In genomic region chr3:146065573-146066006, GRCh38 we compare ENCODE assay signal across 8 cellular contexts.
A peak's percentile ranks its signal among the peaks of the same experiment; 100 is the strongest.
DNase-seq lines count a peak whose midpoint lies in the region; ATAC-seq and TF ChIP-seq lines count a peak whose summit lies in the region.

No MANE protein-coding gene starts in this region.

- TF ChIP-seq CTCF in left ventricle myocardium inferior (IDR thresholded peaks at IDR 0.05; ENCODE audit: borderline replicate concordance) (peak; percentile 82), activated B cell treated with CpG ODN at 0.5 μM for 24 hours (IDR thresholded peaks at IDR 0.05) (peak; percentile 91), vagina (IDR thresholded peaks at IDR 0.05) (peak; percentile 47 to 75 (median 47))

- H3K9me3 Mint-ChIP-seq in activated B cell treated with CpG ODN at 0.5 μM for 24 hours, result no peaks in the 10 kb centered on the region
- no peaks in the 10 kb centered on the region for H3K9me3 Mint-ChIP-seq in activated CD4-positive, alpha-beta memory T cell treated with anti-CD3 and anti-CD28 coated beads for 36 hours

- no peak overlapping the region for H3K4me3 ChIP-seq in left ventricle myocardium inferior
- no peak overlapping the region for H3K4me3 ChIP-seq in vagina

- no peak overlapping the region for H3K4me3 Mint-ChIP-seq in activated B cell treated with CpG ODN at 0.5 μM for 24 hours
- H3K4me3 Mint-ChIP-seq in activated CD4-positive, alpha-beta memory T cell treated with anti-CD3 and anti-CD28 coated beads for 36 hours, result no peak overlapping the region

- H3K9me3 ChIP-seq in left ventricle myocardium inferior (replicated peaks) (no peaks in the 10 kb centered on the region), vagina (no peaks in the 10 kb centered on the region)

- POLR2A ChIA-PET in activated B cell treated with CpG ODN at 0.5 μM for 24 hours (lab: Charles Lee), result no interaction called here
- POLR2A ChIA-PET in activated CD4-positive, alpha-beta memory T cell treated with anti-CD3 and anti-CD28 coated beads for 36 hours (lab: Charles Lee), result no interaction called here

- intact Hi-C loops in left ventricle myocardium inferior (cut with micrococcal nuclease), result loop anchor here (5.0 kb wide), 1 partner anchor 122 kb away; no protein-coding TSS in a partner anchor
- intact Hi-C loops in cardiac septum (cut with DNase I), result loop anchor here (2.0 to 10.0 kb wide), 2 partner anchors 261 to 509 kb away; no protein-coding TSS in a partner anchor
- intact Hi-C loops in activated B cell treated with CpG ODN at 0.5 μM for 24 hours (cut with micrococcal nuclease), result loop anchor here (1.0 to 5.0 kb wide), 3 partner anchors 152 to 576 kb away; no protein-coding TSS in a partner anchor
- intact Hi-C loops in vagina (cut with DNase I), result loop anchor here (5.0 kb wide), 1 partner anchor 122 kb away; no protein-coding TSS in a partner anchor
- intact Hi-C loops in activated CD4-positive, alpha-beta memory T cell treated with anti-CD3 and anti-CD28 coated beads for 36 hours (cut with micrococcal nuclease), result loop anchor here (2.0 to 5.0 kb wide), 3 partner anchors 121 to 572 kb away; no protein-coding TSS in a partner anchor

- no peak for DNase-seq in left ventricle myocardium inferior
- no peak for DNase-seq in cardiac septum (ENCODE audit: low spot score)
- peak; percentile 19 for DNase-seq in MV-4-11 (lab: John Stamatoyannopoulos, UW)
- no peak for DNase-seq in activated B cell treated with CpG ODN at 0.5 μM for 24 hours
- DNase-seq in iris pigment epithelial cell (ENCODE audit: low read depth), result peak; percentile 72
- DNase-seq in vagina (ENCODE audit: extremely low spot score in 2 of 2), result no peak
- no peak for DNase-seq in activated CD4-positive, alpha-beta T cell treated with anti-CD3 and anti-CD28 coated beads for 48 hours
- DNase-seq in activated CD4-positive, alpha-beta memory T cell treated with anti-CD3 and anti-CD28 coated beads for 36 hours, result no peak

- no peaks in the 10 kb centered on the region for H3K27me3 Mint-ChIP-seq in activated B cell treated with CpG ODN at 0.5 μM for 24 hours
- H3K27me3 Mint-ChIP-seq in activated CD4-positive, alpha-beta memory T cell treated with anti-CD3 and anti-CD28 coated beads for 36 hours, result no peaks in the 10 kb centered on the region

- TF ChIP-seq POLR2A in vagina (IDR thresholded peaks at IDR 0.05), result no peak

- H3K4me1 ChIP-seq in left ventricle myocardium inferior, result peaks cover 12% of the 10 kb centered on the region
- H3K4me1 ChIP-seq in vagina, result peaks cover 4% of the 10 kb centered on the region

- CTCF ChIA-PET in activated B cell treated with CpG ODN at 0.5 μM for 24 hours (lab: Charles Lee), result interaction anchor here (0.8 to 1.9 kb wide), 4 partner anchors 12 to 529 kb away, joined by 3 to 11 read pairs (median 4); no protein-coding TSS in a partner anchor
- CTCF ChIA-PET in activated CD4-positive, alpha-beta memory T cell treated with anti-CD3 and anti-CD28 coated beads for 36 hours (lab: Charles Lee), result interaction anchor here (0.6 to 2.6 kb wide), 17 partner anchors 9 to 1127 kb away, joined by 3 to 22 read pairs (median 4); no protein-coding TSS in a partner anchor

- no peaks in the 10 kb centered on the region for H3K36me3 Mint-ChIP-seq in activated B cell treated with CpG ODN at 0.5 μM for 24 hours (ENCODE audit: low read depth)
- no peaks in the 10 kb centered on the region for H3K36me3 Mint-ChIP-seq in activated CD4-positive, alpha-beta memory T cell treated with anti-CD3 and anti-CD28 coated beads for 36 hours

- H3K27ac Mint-ChIP-seq in activated B cell treated with CpG ODN at 0.5 μM for 24 hours, result no peak overlapping the region
- no peak overlapping the region for H3K27ac Mint-ChIP-seq in activated CD4-positive, alpha-beta memory T cell treated with anti-CD3 and anti-CD28 coated beads for 36 hours

- H3K4me1 Mint-ChIP-seq in activated B cell treated with CpG ODN at 0.5 μM for 24 hours, result no peaks in the 10 kb centered on the region
- no peaks in the 10 kb centered on the region for H3K4me1 Mint-ChIP-seq in activated CD4-positive, alpha-beta memory T cell treated with anti-CD3 and anti-CD28 coated beads for 36 hours (ENCODE audit: low read depth)

- H3K27me3 ChIP-seq in left ventricle myocardium inferior (ENCODE audit: low read depth) (no peaks in the 10 kb centered on the region), vagina (no peaks in the 10 kb centered on the region)

- H3K36me3 ChIP-seq in left ventricle myocardium inferior, result peaks cover 13% of the 10 kb centered on the region
- H3K36me3 ChIP-seq in vagina, result peaks cover 0 to 4% of the 10 kb centered on the region in 2 donors

- ATAC-seq in activated B cell treated with CpG ODN at 0.5 μM for 24 hours (ENCODE audit: low read depth), result no peak

- H3K27ac ChIP-seq in left ventricle myocardium inferior (replicated peaks), result no peak overlapping the region
- H3K27ac ChIP-seq in vagina, result no peak overlapping the region

Comparison
In these comparisons a context has a peak if more than half of its experiments do, and no peak if none do; other contexts are left out.
1. DNase-seq: peak in MV-4-11 (single experiment) and iris pigment epithelial cell (single experiment); none in left ventricle myocardium inferior (single experiment), cardiac septum (single experiment), activated B cell treated with CpG ODN at 0.5 μM for 24 hours (single experiment), vagina (0 of 2), activated CD4-positive, alpha-beta T cell treated with anti-CD3 and anti-CD28 coated beads for 48 hours (single experiment) and activated CD4-positive, alpha-beta memory T cell treated with anti-CD3 and anti-CD28 coated beads for 36 hours (single experiment).
2. Peak in every context shown above with its lines, with median percentiles within 50 percentile points of each other: CTCF ChIP-seq.